8 cellular contexts compared by ENCODE assay signal in the genomic region with DNA sequence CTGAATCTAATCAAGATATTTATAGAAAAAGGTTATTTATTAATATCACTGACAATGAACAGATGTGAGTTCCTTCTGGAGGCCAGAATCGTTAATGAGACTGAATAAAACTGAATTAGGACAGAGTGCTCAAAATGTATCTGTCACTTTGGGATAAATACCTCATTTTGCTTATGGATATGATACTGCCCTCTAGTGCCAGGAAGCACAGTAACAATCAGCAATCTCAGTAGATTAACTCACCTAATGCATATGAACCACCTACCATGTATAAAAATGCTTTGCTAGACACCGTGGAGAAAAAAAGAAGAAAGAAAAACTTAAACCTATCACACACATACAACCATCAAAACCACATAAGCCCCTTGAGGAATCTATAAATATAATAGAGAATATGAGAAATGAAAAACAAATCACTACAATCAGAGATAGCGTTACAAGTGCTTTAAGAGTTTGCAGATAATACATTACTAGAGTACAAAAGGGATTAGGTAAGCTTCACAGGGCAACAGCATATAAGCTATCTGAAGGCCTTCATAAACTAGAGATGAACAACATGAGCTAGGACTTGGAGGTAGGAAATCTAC.
A peak's percentile ranks its signal among the peaks of the same experiment; 100 is the strongest.
DNase-seq lines count a peak whose midpoint lies in the region; TF ChIP-seq lines count a peak whose summit lies in the region.

No MANE protein-coding gene starts in this region.

- peak; percentile 25 for DNase-seq in NCI-H1105 treated with DMSO at 0.1 percent for 48 hours (lab: John Stamatoyannopoulos, UW)
- DNase-seq in NCI-H1105 (lab: John Stamatoyannopoulos, UW) = no peak
- peak; percentile 60 for DNase-seq in HCEC 1CT
- DNase-seq in SW480 (ENCODE audit: low spot score) = peak; percentile 30
- peak in 1 of 2 donors; percentile 51 for DNase-seq in foreskin fibroblast
- DNase-seq in thyroid gland = no peak
- no peak for DNase-seq in COLO668 (lab: John Stamatoyannopoulos, UW; ENCODE audit: unreplicated experiment)
- no peak for DNase-seq in MG63

- intact Hi-C loops in thyroid gland (cut with DNase I) = loop anchor here (5.0 kb wide), 1 partner anchor 40 kb away; no protein-coding TSS in a partner anchor

- 45 to 46% methylated on average over 3 of the region's 3 CpGs for WGBS in thyroid gland, 2 donors

- no peak for TF ChIP-seq POLR2A in thyroid gland (IDR thresholded peaks at IDR 0.05)

- H3K4me3 ChIP-seq in foreskin fibroblast (ENCODE audit: low read depth in 1 of 2, low read length in 2 of 2) (no peak overlapping the region), thyroid gland (replicated peaks in 1 of 3) (no peak overlapping the region), MG63 (no peak overlapping the region)

- TF ChIP-seq CTCF in foreskin fibroblast (IDR thresholded peaks at IDR 0.05; ENCODE audit: low read depth, low read length) = peak; percentile 69
- peak in 5 of 6 experiments; percentile 36 to 67 (median 66) for TF ChIP-seq CTCF in thyroid gland (IDR thresholded peaks at IDR 0.05)

- H3K36me3 ChIP-seq in thyroid gland (no peaks in the 10 kb centered on the region), MG63 (peaks cover 8% of the 10 kb centered on the region)

- no peaks in the 10 kb centered on the region for H3K9me3 ChIP-seq in thyroid gland
- H3K9me3 ChIP-seq in MG63 = no peaks in the 10 kb centered on the region

- H3K27me3 ChIP-seq in thyroid gland = no peaks in the 10 kb centered on the region
- H3K27me3 ChIP-seq in MG63 = no peaks in the 10 kb centered on the region

- peaks cover 24 to 46% of the 10 kb centered on the region in 2 donors for H3K4me1 ChIP-seq in thyroid gland

- H3K27ac ChIP-seq in thyroid gland = no peak overlapping the region

Comparison
In these comparisons a context has a peak if more than half of its experiments do, and no peak if none do; other contexts are left out.
1. DNase-seq: peak in NCI-H1105 treated with DMSO at 0.1 percent for 48 hours (single experiment), HCEC 1CT (single experiment) and SW480 (single experiment); none in NCI-H1105 (single experiment), thyroid gland (0 of 2), COLO668 (single experiment) and MG63 (single experiment).